Comparison of ENCODE assay signal across 20 cellular contexts in genomic region chr6:133165235-133165634, GRCh38.
"Had no signal": no experiment of that assay in that cellular context is flagged by ENCODE, and none has a peak within 500 bp of the region (broad histone marks: within the 10 kb centered on the region; RNA-seq: fewer than 3 reads in every experiment).

No MANE protein-coding gene starts in this region.

- H3K27me3 ChIP-seq: dorsolateral prefrontal cortex, right atrium auricular region, suprapubic skin, transverse colon, upper lobe of right lung had no signal

- H3K4me3 ChIP-seq: dorsolateral prefrontal cortex, lower lobe of right lung, prostate gland, right atrium auricular region, smooth muscle cell, suprapubic skin, transverse colon, upper lobe of right lung, uterus had no signal

- H3K36me3 ChIP-seq: lower lobe of right lung, prostate gland, right atrium auricular region, suprapubic skin, transverse colon, upper lobe of right lung, uterus had no signal

- DNase-seq: dorsolateral prefrontal cortex; effector CD4-positive, alpha-beta T cell; left ventricle myocardium superior; lower lobe of right lung; naive thymus-derived CD8-positive, alpha-beta T cell; nephron progenitor cell; nucleus accumbens; stimulated activated CD4-positive, alpha-beta T cell treated with anti-CD3 and anti-CD28 coated beads, Interleukin-12 subunit alpha, Interleukin-12 subunit beta, amount 100 ng/mL, for 4 hours; stimulated activated CD4-positive, alpha-beta T cell treated with anti-CD3 and anti-CD28 coated beads, Interleukin-1b, Interleukin-23, amount 100 ng/mL, for 48 hours; stimulated activated CD4-positive, alpha-beta T cell treated with anti-CD3 and anti-CD28 coated beads, Interleukin-4, amount 100 ng/mL, for 1 hour; stimulated activated CD8-positive, alpha-beta memory T cell treated with anti-CD3 and anti-CD28 coated beads, Interleukin-4, amount 100 ng/mL, for 48 hours; stimulated activated naive CD4-positive, alpha-beta T cell; stimulated activated naive CD8-positive, alpha-beta T cell treated with anti-CD3 and anti-CD28 coated beads, Interleukin-15, amount 100 ng/mL, for 72 hours; transverse colon; upper lobe of right lung; uterus had no signal

- H3K27ac ChIP-seq: dorsolateral prefrontal cortex, lower lobe of right lung, prostate gland, right atrium auricular region, suprapubic skin, transverse colon, upper lobe of right lung, uterus had no signal
